ENCODE assay signal across 6 cellular contexts in genomic region chr15:67660446-67660845, GRCh38.
"Had no signal": no experiment of that assay in that cellular context is flagged by ENCODE, and none has a peak within 500 bp of the region (broad histone marks: within the 10 kb centered on the region; RNA-seq: fewer than 3 reads in every experiment).

No MANE protein-coding gene starts in this region.

- H3K4me3 ChIP-seq: GM23248, HAP-1 had no signal

- ATAC-seq: HCT116 had no signal

- H3K36me3 ChIP-seq: HAP-1 had no signal

- H3K4me1 ChIP-seq: HAP-1 had no signal

- H2AFZ ChIP-seq: GM23248 had no signal

- DNase-seq: GM23248, GOT3, H7, IMR-90 had no signal

- H3K27ac ChIP-seq: GM23248 had no signal

- H3K9ac ChIP-seq: GM23248 had no signal

- H3K9me3 ChIP-seq: HAP-1 had no signal
